20 cellular contexts compared by ENCODE assay signal in genomic region chr10:60872451-60872850, GRCh38.
"Had no signal": no experiment of that assay in that cellular context is flagged by ENCODE, and none has a peak within 500 bp of the region (broad histone marks: within the 10 kb centered on the region; RNA-seq: fewer than 3 reads in every experiment).

No MANE protein-coding gene starts in this region.

- H3K9ac ChIP-seq: SK-N-SH had no signal

- H3K9me3 ChIP-seq: SK-N-SH had no signal

- H3K4me2 ChIP-seq: SK-N-SH had no signal

- ATAC-seq: Panc1, PC-3 had no signal

- H3K27ac ChIP-seq: RWPE1 had no signal

- DNase-seq: KBM-7, MV-4-11, NCI-H1048, NCI-H1105, NCI-H1436 treated with DMSO at 0.1 percent for 48 hours, NCI-H1694, NCI-H2029, NCI-H2081 treated with DMSO at 0.1 percent for 48 hours, NCI-H2227 treated with DMSO at 0.1 percent for 48 hours, NCI-H446, NCI-H510A, NCI-H524 treated with DMSO at 0.1 percent for 48 hours, NCI-H69, NCI-H774, PC-3, SHP77, SK-N-SH, SW 1271 had no signal
